ENCODE assay signal across 9 cellular contexts in genomic region chr1:207831517-207832327, GRCh38.
A peak's percentile ranks its signal among the peaks of the same experiment; 100 is the strongest.
DNase-seq lines count a peak whose midpoint lies in the region; ATAC-seq, FAIRE-seq and TF ChIP-seq lines count a peak whose summit lies in the region.
"Had no signal": no experiment of that assay in that cellular context is flagged by ENCODE, and none has a peak within 500 bp of the region (broad histone marks: within the 10 kb centered on the region; RNA-seq: fewer than 3 reads in every experiment).

No MANE protein-coding gene starts in this region.

- no peak overlapping the region for H2BK12ac ChIP-seq in H1 (ENCODE audit: low read depth, low read length)

- H3K14ac ChIP-seq in H1 (ENCODE audit: insufficient read length) = no peak overlapping the region

- POLR2A ChIA-PET in GM10248 (lab: Yijun Ruan, JAX) = interaction anchor here (0.5 to 3.9 kb wide), 4 partner anchors 8 to 131 kb away, joined by 3 to 27 read pairs (median 5); no protein-coding TSS in a partner anchor
- POLR2A ChIA-PET in H1 (lab: Charles Lee; ENCODE audit: partially characterized antibody) = interaction anchor here (0.8 to 0.9 kb wide), 2 partner anchors 33 to 37 kb away, joined by 3 read pairs; no protein-coding TSS in a partner anchor

- no peaks in the 10 kb centered on the region for H3K9me3 ChIP-seq in OCI-LY3 (ENCODE audit: insufficient read depth, low read length)
- H3K9me3 ChIP-seq in H1 (ENCODE audit: insufficient read depth in 2 of 2, low read depth in 1 of 2, low read length in 1 of 2) = no peaks in the 10 kb centered on the region
- no peaks in the 10 kb centered on the region for H3K9me3 ChIP-seq in WERI-Rb-1 (ENCODE audit: severe bottlenecking)

- no peak overlapping the region for H2BK5ac ChIP-seq in H1 (ENCODE audit: low read depth, low read length)

- TF ChIP-seq POLR2A in H1 (IDR thresholded peaks at IDR 0.05; ENCODE audit: control extremely low read depth in 1 of 2, low read depth in 2 of 2, low read length in 2 of 2) = no peak

- peak overlapping the region; percentile 82 for H3K27ac ChIP-seq in OCI-LY3 (ENCODE audit: low read length)
- no peak overlapping the region for H3K27ac ChIP-seq in H1 (ENCODE audit: low read depth, low read length)
- H3K27ac ChIP-seq in WERI-Rb-1 = no peak overlapping the region
- H3K27ac ChIP-seq: cardiac muscle cell had no signal

- H2AFZ ChIP-seq in OCI-LY3 (ENCODE audit: low read depth, low read length) = no peak overlapping the region
- no peak overlapping the region for H2AFZ ChIP-seq in H1 (ENCODE audit: low read length)

- TF ChIP-seq CTCF in GM10248 (IDR thresholded peaks at IDR 0.05; ENCODE audit: control extremely low read depth, extremely low read depth, low read depth, missing control alignments) (no peak), OCI-LY3 (IDR thresholded peaks at IDR 0.05; ENCODE audit: low read depth, low read length) (no peak), H1 (IDR thresholded peaks at IDR 0.05; ENCODE audit: control extremely low read depth in 1 of 3, insufficient read depth in 1 of 3, low read depth in 1 of 3, low read length in 3 of 3) (no peak), WERI-Rb-1 (IDR thresholded peaks at IDR 0.05; ENCODE audit: low read depth, low read length) (no peak)

- no peak overlapping the region for H3K56ac ChIP-seq in H1 (replicated peaks; ENCODE audit: insufficient read length, low read depth, low read length)

- 84% methylated on average over 9 of the region's 9 CpGs; no CpG with 5 or more reads in 1 of the 2 experiments for WGBS in H1 (ENCODE audit: extremely low coverage in 1 of 2, insufficient coverage in 1 of 2, insufficient read length in 1 of 2, insufficient replicate concordance in 2 of 2, low coverage in 1 of 2, low lambda C conversion rate in 2 of 2, missing lambda C conversion rate in 1 of 2), 2 experiments

- H3K4me2 ChIP-seq in OCI-LY3 (ENCODE audit: low read length) (peak overlapping the region; percentile 85), H1 (ENCODE audit: insufficient read depth in 1 of 2, low read depth in 2 of 2, low read length in 2 of 2) (no peak overlapping the region)

- no peak overlapping the region for H2BK120ac ChIP-seq in H1 (replicated peaks; ENCODE audit: low read depth, low read length)

- H2BK15ac ChIP-seq in H1 (ENCODE audit: low read length) = no peak overlapping the region

- H3K36me3 ChIP-seq in OCI-LY3 (replicated peaks; ENCODE audit: low read depth, low read length) = peaks cover 4% of the 10 kb centered on the region
- H3K36me3 ChIP-seq in H1 (ENCODE audit: control insufficient read depth in 2 of 4, insufficient read depth in 4 of 4, low read length in 3 of 4) = no peaks in the 10 kb centered on the region
- peaks cover 16% of the 10 kb centered on the region for H3K36me3 ChIP-seq in WERI-Rb-1
- H3K36me3 ChIP-seq: cardiac muscle cell had no signal

- no peak for FAIRE-seq in H1 (lab: Jason Lieb, UNC)

- peaks cover 73% of the 10 kb centered on the region for H3K4me1 ChIP-seq in OCI-LY3 (ENCODE audit: low read length)
- no peaks in the 10 kb centered on the region for H3K4me1 ChIP-seq in H1 (replicated peaks in 1 of 4; ENCODE audit: control insufficient read depth in 3 of 4, insufficient read depth in 4 of 4, low read length in 3 of 4)

- no peak overlapping the region for H3K4ac ChIP-seq in H1 (replicated peaks; ENCODE audit: insufficient read length, low read depth, low read length)

- no peak overlapping the region for H3K18ac ChIP-seq in H1 (ENCODE audit: extremely low read depth, low read length)

- H3K27me3 ChIP-seq in OCI-LY3 (ENCODE audit: low read depth, low read length) (no peaks in the 10 kb centered on the region), H1 (replicated peaks in 1 of 4; ENCODE audit: control insufficient read depth in 3 of 4, extremely low read depth in 1 of 4, insufficient read depth in 3 of 4, low read length in 3 of 4) (no peaks in the 10 kb centered on the region), WERI-Rb-1 (ENCODE audit: insufficient read depth, low read depth, severe bottlenecking) (no peaks in the 10 kb centered on the region)
- H3K27me3 ChIP-seq: cardiac muscle cell had no signal

- no peak overlapping the region for H4K91ac ChIP-seq in H1 (replicated peaks; ENCODE audit: insufficient read length, low read length)

- no peaks in the 10 kb centered on the region for H3K23me2 ChIP-seq in H1 (ENCODE audit: low read depth, low read length)

- DNase-seq in GM10248 (ENCODE audit: extremely low spot score) (peak; percentile 78), H1 (ENCODE audit: low read depth in 1 of 2, low spot score in 2 of 2) (no peak), WERI-Rb-1 (no peak), cerebellar cortex (ENCODE audit: low spot score) (no peak), NCI-H510A (lab: John Stamatoyannopoulos, UW) (no peak)
- DNase-seq in stimulated activated CD4-positive, alpha-beta T cell treated with anti-CD3 and anti-CD28 coated beads, Interleukin-15, amount 100 ng/mL, for 48 hours (ENCODE audit: low read depth in 2 of 2) = peak; percentile 43 to 44

- H3K79me1 ChIP-seq in H1 (ENCODE audit: low read depth, low read length) = no peaks in the 10 kb centered on the region

- ATAC-seq in GM21576 (IDR thresholded peaks at IDR 0.05; ENCODE audit: unreplicated experiment) = peak; percentile 77

- H2AK5ac ChIP-seq in H1 (ENCODE audit: low read depth, low read length) = no peak overlapping the region

- H3K23ac ChIP-seq in H1 (ENCODE audit: insufficient read length) = no peak overlapping the region

- H3K4me3 ChIP-seq in OCI-LY3 (ENCODE audit: low read length) = peak overlapping the region; percentile 67
- H3K4me3 ChIP-seq in H1 (ENCODE audit: extremely low read depth in 1 of 4, insufficient read depth in 2 of 4, low read depth in 3 of 4, low read length in 4 of 4) = no peak overlapping the region
- H3K4me3 ChIP-seq in WERI-Rb-1 (ENCODE audit: low read depth, low read length) = no peak overlapping the region
- H3K4me3 ChIP-seq: cardiac muscle cell had no signal

- no peak for TF ChIP-seq EP300 in H1 (IDR thresholded peaks at IDR 0.05; ENCODE audit: borderline replicate concordance in 1 of 2, low read depth in 2 of 2, low read length in 2 of 2)

- H3K79me2 ChIP-seq in OCI-LY3 (ENCODE audit: low read length) (peaks cover 50% of the 10 kb centered on the region), H1 (ENCODE audit: control insufficient read depth in 1 of 2, insufficient read depth in 2 of 2, low read length in 2 of 2) (no peaks in the 10 kb centered on the region)

- H4K8ac ChIP-seq in H1 (ENCODE audit: extremely low read depth, insufficient read depth, low read length) = peak overlapping the region; percentile 57; the same call in 1 of the 2 replicates

- no peaks in the 10 kb centered on the region for H4K20me1 ChIP-seq in OCI-LY3 (ENCODE audit: insufficient read depth, low read length)
- peaks cover 0 to 1% of the 10 kb centered on the region in 2 experiments for H4K20me1 ChIP-seq in H1 (replicated peaks in 1 of 2; ENCODE audit: control insufficient read depth in 1 of 2, insufficient read depth in 2 of 2, low read length in 2 of 2)

- CTCF ChIA-PET in GM10248 (lab: Yijun Ruan, JAX) = interaction anchor here (1.6 to 22.4 kb wide), 9 partner anchors 9 to 132 kb away, joined by 4 to 661 read pairs (median 19); no protein-coding TSS in a partner anchor
- CTCF ChIA-PET in H1 (lab: Charles Lee; ENCODE audit: partially characterized antibody) = interaction anchor here (1.3 to 12.1 kb wide), 9 partner anchors 11 to 150 kb away, joined by 3 to 113 read pairs (median 12); no protein-coding TSS in a partner anchor

- no peak for TF ChIP-seq RAD21 in H1 (IDR thresholded peaks at IDR 0.05 in 1 of 2, conservative IDR thresholded peaks at IDR 0.05 in 1 of 2; ENCODE audit: low read depth in 2 of 2, low read length in 2 of 2)

- no peak overlapping the region for H2BK20ac ChIP-seq in H1 (ENCODE audit: low read length)

- H4K5ac ChIP-seq in H1 (ENCODE audit: insufficient read length, low read depth, low read length) = no peak overlapping the region

- H3K9ac ChIP-seq in OCI-LY3 (ENCODE audit: low read length) (peak overlapping the region; percentile 57), H1 (replicated peaks in 1 of 4; ENCODE audit: extremely low read depth in 1 of 4, low read depth in 3 of 4, low read length in 3 of 4) (no peak overlapping the region)

TF ChIP-seq in H1, 55 proteins besides CTCF, POLR2A, EP300 and RAD21:
- no peak for TF ChIP-seq CTBP2 (IDR thresholded peaks at IDR 0.05; ENCODE audit: borderline replicate concordance, insufficient read depth, insufficient read length, low read length)
- no peak for TF ChIP-seq SP1 (IDR thresholded peaks at IDR 0.05; ENCODE audit: low read depth, low read length)
- TF ChIP-seq RBBP5 (IDR thresholded peaks at IDR 0.05; ENCODE audit: borderline replicate concordance, low read depth, low read length) = no peak
- TF ChIP-seq EGR1 (IDR thresholded peaks at IDR 0.05; ENCODE audit: borderline replicate concordance, low read depth, low read length) = no peak
- no peak for TF ChIP-seq YY1 (IDR thresholded peaks at IDR 0.05; ENCODE audit: low read depth, low read length)
- no peak for TF ChIP-seq KDM4A (IDR thresholded peaks at IDR 0.05; ENCODE audit: low read depth, low read length, severe bottlenecking)
TF ChIP-seq in H1: peak in this region for 0.

Comparison
In these comparisons a context has a peak if more than half of its experiments do, and no peak if none do; other contexts are left out.
1. DNase-seq: peak in GM10248 (single experiment) and stimulated activated CD4-positive, alpha-beta T cell treated with anti-CD3 and anti-CD28 coated beads, Interleukin-15, amount 100 ng/mL, for 48 hours (2 of 2); none in H1 (0 of 2), WERI-Rb-1 (single experiment), cerebellar cortex (single experiment) and NCI-H510A (single experiment).